Comparison of ENCODE assay signal across 8 cellular contexts in the genomic region with DNA sequence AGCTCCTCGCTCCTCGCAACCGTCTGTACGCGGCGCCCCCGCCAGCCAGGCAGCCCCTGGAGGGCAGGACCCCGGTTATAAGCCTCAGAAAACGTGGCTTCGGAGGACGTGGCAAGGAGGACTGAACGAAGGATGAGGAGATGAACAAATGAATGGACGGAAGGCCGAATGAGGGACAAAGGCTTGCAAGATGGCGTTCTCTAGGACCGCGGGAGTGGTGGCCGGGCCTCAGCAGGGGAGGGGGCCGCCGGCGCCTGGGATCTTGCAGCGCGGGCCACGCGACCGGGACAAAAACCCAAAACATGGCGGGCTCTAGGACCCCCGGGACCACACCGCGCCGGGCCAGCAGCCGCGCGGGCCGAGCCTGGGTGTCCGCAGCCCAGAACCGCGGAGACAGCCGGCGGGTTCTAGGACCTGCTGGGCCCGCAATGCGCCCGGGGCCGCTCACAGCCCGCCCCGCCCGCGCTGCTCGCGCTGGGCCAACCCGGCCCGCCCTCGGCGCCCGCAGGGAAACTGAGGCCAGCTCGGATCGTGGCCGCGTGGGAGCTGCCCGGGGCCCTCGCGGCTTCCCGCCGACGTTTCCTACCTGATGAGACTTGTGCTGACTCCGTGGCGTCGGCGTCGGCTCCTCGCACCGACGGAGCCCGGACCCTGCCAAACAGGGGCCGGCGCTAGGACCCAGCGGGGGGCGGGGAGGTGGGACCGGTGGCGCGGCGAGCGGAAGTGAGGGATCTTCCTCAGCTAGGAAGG. TPM values are rescaled to one million over a fixed set of nuclear protein-coding genes. Genes with fewer than 3 reads are reported as not detected.
DNase-seq lines count a peak whose midpoint lies in the region; ATAC-seq and TF ChIP-seq lines count a peak whose summit lies in the region.

No MANE protein-coding gene starts in this region.

- H3K36me3 ChIP-seq in psoas muscle (ENCODE audit: insufficient read depth in 1 of 2, low read depth in 1 of 2) = peaks cover 0 to 28% of the 10 kb centered on the region in 2 donors

- intact Hi-C loops in left ventricle myocardium superior (cut with micrococcal nuclease) (no loop called here), psoas muscle (cut with DNase I) (loop anchor here (2.0 kb wide), 2 partner anchors 38 to 40 kb away; partner anchors contain the start of gene STX4 (in 1 of the 2))

- DNase-seq in NCI-H1417 (lab: John Stamatoyannopoulos, UW) = peak; percentile 70 to 93 (median 85)
- DNase-seq in amygdala (lab: John Stamatoyannopoulos, UW) = peak; percentile 62 to 96 (median 85)
- DNase-seq in left ventricle myocardium superior = peak; percentile 94
- peak; percentile 94 to 95 for DNase-seq in psoas muscle
- DNase-seq in ureter (ENCODE audit: low spot score) = peak; percentile 91

- H3K27ac ChIP-seq in psoas muscle = peak overlapping the region; percentile 97

- peak overlapping the region; percentile 93 for H3K4me3 ChIP-seq in psoas muscle

- ATAC-seq in HG02763 (IDR thresholded peaks at IDR 0.05; ENCODE audit: unreplicated experiment) (peak; percentile 53), left ventricle myocardium superior (peak; percentile 91), psoas muscle (peak; percentile 82 to 88 (median 85))

- H3K4me3 Mint-ChIP-seq in T-helper 1 cell treated with Interleukin-12 subunit alpha and Interleukin-12 subunit beta and Interleukin-4 antibody, amounts not matched to agents 30 μg/mL and 1 μg/mL, for 36 hours = peak overlapping the region; percentile 99

- no peaks in the 10 kb centered on the region for H3K27me3 ChIP-seq in psoas muscle (ENCODE audit: insufficient read depth in 3 of 3, low read length in 2 of 3)

- H3K9me3 ChIP-seq in psoas muscle = no peaks in the 10 kb centered on the region

- H3K9me3 Mint-ChIP-seq in T-helper 1 cell treated with Interleukin-12 subunit alpha and Interleukin-12 subunit beta and Interleukin-4 antibody, amounts not matched to agents 30 μg/mL and 1 μg/mL, for 36 hours = no peaks in the 10 kb centered on the region

- H3K27ac Mint-ChIP-seq in T-helper 1 cell treated with Interleukin-12 subunit alpha and Interleukin-12 subunit beta and Interleukin-4 antibody, amounts not matched to agents 30 μg/mL and 1 μg/mL, for 36 hours = peak overlapping the region; percentile 98

- H3K27me3 Mint-ChIP-seq in T-helper 1 cell treated with Interleukin-12 subunit alpha and Interleukin-12 subunit beta and Interleukin-4 antibody, amounts not matched to agents 30 μg/mL and 1 μg/mL, for 36 hours (ENCODE audit: low read depth) = no peaks in the 10 kb centered on the region

- TF ChIP-seq CTCF in psoas muscle (IDR thresholded peaks at IDR 0.05) = no peak

- H3K4me1 Mint-ChIP-seq in T-helper 1 cell treated with Interleukin-12 subunit alpha and Interleukin-12 subunit beta and Interleukin-4 antibody, amounts not matched to agents 30 μg/mL and 1 μg/mL, for 36 hours (ENCODE audit: low read depth) = peaks cover 24% of the 10 kb centered on the region

- peaks cover 13% of the 10 kb centered on the region for H3K36me3 Mint-ChIP-seq in T-helper 1 cell treated with Interleukin-12 subunit alpha and Interleukin-12 subunit beta and Interleukin-4 antibody, amounts not matched to agents 30 μg/mL and 1 μg/mL, for 36 hours (ENCODE audit: low read depth)

- H3K4me1 ChIP-seq in psoas muscle = peaks cover 20% of the 10 kb centered on the region

- 0 to 1% (median 1%) methylated on average over 64 to 83 of the region's 83 CpGs for WGBS in psoas muscle, 3 donors

- TF ChIP-seq POLR2A in GM15510 (IDR thresholded peaks at IDR 0.05; ENCODE audit: borderline replicate concordance, extremely low read depth, insufficient read length) = peak; percentile 49

RNA-seq across cellular contexts. Expression of gene ZNF668, which starts 0.8 kb away (rescaled TPM):
- total RNA-seq in left ventricle myocardium superior = 3.9 TPM
- 1 to 10 TPM; 5.3 to 7.5 (median 5.8) TPM for total RNA-seq in psoas muscle
- polyA plus RNA-seq in psoas muscle = 10 to 100 TPM in 2 of 3 donors, 1 to 10 TPM in 1; 7.2 to 12.3 (median 10.9) TPM
- total RNA-seq in ureter = 12.8 TPM

RNA-seq across cellular contexts. Expression of gene ZNF646, which starts 1.0 kb away (rescaled TPM):
- total RNA-seq in left ventricle myocardium superior (9.9 TPM), psoas muscle (10 to 100 TPM in 2 of 4 donors, 1 to 10 TPM in 2; 8.4 to 22.6 (median 12.3) TPM), ureter (18.3 TPM)
- polyA plus RNA-seq in psoas muscle = 10 to 100 TPM in 1 of 3 donors, 1 to 10 TPM in 2; 4.0 to 20.8 (median 5.9) TPM

RNA-seq across cellular contexts. Expression of gene PRSS53, which starts 15.5 kb away (rescaled TPM):
- total RNA-seq in left ventricle myocardium superior (0.87 TPM), psoas muscle (under 1 TPM; 0.32 to 0.90 (median 0.48) TPM), ureter (1.2 TPM)
- under 1 TPM; 0.17 to 0.56 (median 0.31) TPM for polyA plus RNA-seq in psoas muscle

RNA-seq across cellular contexts. Expression of gene VKORC1, which starts 21.3 kb away (rescaled TPM):
- 39.9 TPM for total RNA-seq in left ventricle myocardium superior
- 10 to 100 TPM; 13.3 to 17.8 (median 16.5) TPM for total RNA-seq in psoas muscle
- polyA plus RNA-seq in psoas muscle = 10 to 100 TPM; 28.6 to 57.0 (median 48.3) TPM
- 42.1 TPM for total RNA-seq in ureter

RNA-seq across cellular contexts. Expression of gene BCKDK, which starts 34.9 kb away (rescaled TPM):
- 90.5 TPM for total RNA-seq in left ventricle myocardium superior
- 10 to 100 TPM; 36.7 to 72.8 (median 55.4) TPM for total RNA-seq in psoas muscle
- 10 to 100 TPM; 46.6 to 58.6 (median 47.3) TPM for polyA plus RNA-seq in psoas muscle
- total RNA-seq in ureter = 29.8 TPM

Comparison
In these comparisons a context has a peak if more than half of its experiments do, and no peak if none do; other contexts are left out.
1. Peak in every context shown above with its lines: DNase-seq, ATAC-seq, H3K4me3 ChIP-seq and H3K27ac ChIP-seq.